ENCODE assay signal across 1 cellular context in genomic region chr2:128321784-128322650, GRCh38.
TF ChIP-seq lines count a peak whose summit lies in the region.

No MANE protein-coding gene starts in this region.

TF ChIP-seq in HepG2, 621 proteins besides CTCF, POLR2A, EP300 and RAD21 (continued from another document and continues in another):
- TF ChIP-seq TFDP2 (CRISPR knock-in tag; IDR thresholded peaks at IDR 0.05) = peak; percentile 57
- no peak for TF ChIP-seq ZNF660 (CRISPR knock-in tag; IDR thresholded peaks at IDR 0.05; ENCODE audit: borderline replicate concordance, low read depth)
- no peak; the same call in 1 of the 2 replicates for TF ChIP-seq TARDBP (CRISPR knock-in tag; IDR thresholded peaks at IDR 0.05)
- no peak for TF ChIP-seq KIAA2018 (CRISPR knock-in tag; IDR thresholded peaks at IDR 0.05; ENCODE audit: borderline replicate concordance)
- TF ChIP-seq HNRNPLL (IDR thresholded peaks at IDR 0.05; ENCODE audit: low read depth, low read length, poor library complexity, severe bottlenecking) = peak; percentile 80
- TF ChIP-seq PHF8 (CRISPR knock-in tag; IDR thresholded peaks at IDR 0.05) = peak; percentile 69
- no peak for TF ChIP-seq GLMP (CRISPR knock-in tag; IDR thresholded peaks at IDR 0.05; ENCODE audit: borderline replicate concordance)
- no peak for TF ChIP-seq SP2 (CRISPR knock-in tag; IDR thresholded peaks at IDR 0.05)
- peak; percentile 65; the same call in 1 of the 2 replicates for TF ChIP-seq ZMAT3 (CRISPR knock-in tag; conservative IDR thresholded peaks at IDR 0.05)
- TF ChIP-seq PITX1 (CRISPR knock-in tag; IDR thresholded peaks at IDR 0.05) = 0 out of 2 replicates have a peak, but pooled peaks have one; percentile 26
- 0 out of 2 replicates have a peak, but pooled peaks have one; percentile 18 for TF ChIP-seq MTF2 (CRISPR knock-in tag; IDR thresholded peaks at IDR 0.05; ENCODE audit: borderline replicate concordance)
- no peak for TF ChIP-seq ZNF644 (CRISPR knock-in tag; IDR thresholded peaks at IDR 0.05; ENCODE audit: low read depth)
- TF ChIP-seq BRD4 (CRISPR knock-in tag; IDR thresholded peaks at IDR 0.05) = 0 out of 2 replicates have a peak, but pooled peaks have one; percentile 28
- TF ChIP-seq MXD4 (CRISPR knock-in tag; IDR thresholded peaks at IDR 0.05) = peak; percentile 68; the same call in 1 of the 2 replicates
- no peak for TF ChIP-seq ZNF274 (CRISPR knock-in tag; IDR thresholded peaks at IDR 0.05)
- peak; percentile 94; the same call in 1 of the 2 replicates for TF ChIP-seq NFAT5 (CRISPR knock-in tag; IDR thresholded peaks at IDR 0.05)
- TF ChIP-seq ARNTL (CRISPR knock-in tag; IDR thresholded peaks at IDR 0.05) = no peak
- TF ChIP-seq ZNF362 (CRISPR knock-in tag; IDR thresholded peaks at IDR 0.05; ENCODE audit: borderline replicate concordance) = peak; percentile 82; the same call in 1 of the 2 replicates
- peak; percentile 58; the same call in 1 of the 2 replicates for TF ChIP-seq ZGPAT (CRISPR knock-in tag; IDR thresholded peaks at IDR 0.05)
- no peak; the same call in none of the 2 replicates for TF ChIP-seq DZIP1 (CRISPR knock-in tag; IDR thresholded peaks at IDR 0.05)
- no peak for TF ChIP-seq RERE (CRISPR knock-in tag; IDR thresholded peaks at IDR 0.05; ENCODE audit: low read depth)
- TF ChIP-seq PHF20 (CRISPR knock-in tag; IDR thresholded peaks at IDR 0.05) = peak; percentile 52
